2 cellular contexts compared by ENCODE assay signal in the genomic region with DNA sequence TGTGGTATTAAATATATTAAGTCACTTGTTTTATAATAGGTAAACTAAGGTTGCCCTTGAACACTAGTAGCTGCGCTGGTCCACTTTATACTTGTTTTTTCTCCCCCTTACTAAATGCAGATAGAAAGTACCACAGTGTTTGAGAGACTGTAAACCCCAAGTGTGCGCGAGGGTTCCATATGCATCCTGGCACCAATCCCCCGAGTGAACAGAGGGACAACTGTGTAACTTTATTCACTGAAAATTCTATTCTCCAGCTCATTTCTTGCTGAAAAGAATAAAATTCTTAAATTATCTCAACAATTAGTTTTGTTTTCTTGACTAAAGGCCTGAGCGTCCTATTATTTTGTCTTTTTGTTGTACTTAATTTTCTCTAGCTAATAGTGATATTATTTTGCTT.
TF ChIP-seq lines count a peak whose summit lies in the region.

No MANE protein-coding gene starts in this region.

TF ChIP-seq in SK-N-SH, 30 proteins besides CTCF, POLR2A, EP300 and RAD21:
- TF ChIP-seq GATA2 (CRISPR knock-in tag; IDR thresholded peaks at IDR 0.05) = no peak
- TF ChIP-seq MEF2A (IDR thresholded peaks at IDR 0.05; ENCODE audit: borderline replicate concordance, low read depth) = no peak
- TF ChIP-seq NRF1 (IDR thresholded peaks at IDR 0.05; ENCODE audit: low read depth, low read length) = no peak
TF ChIP-seq in SK-N-SH: peak in this region for 0.

TF ChIP-seq in SK-N-SH treated with all-trans-retinoic acid at 6 μM for 48 hours, 23 proteins besides CTCF, POLR2A, EP300 and RAD21 (continued from another document):
- TF ChIP-seq ZC3H10 (CRISPR knock-in tag; IDR thresholded peaks at IDR 0.05) (no peak), RARB (CRISPR knock-in tag; IDR thresholded peaks at IDR 0.05) (no peak), SNAI2 (CRISPR knock-in tag; IDR thresholded peaks at IDR 0.05) (no peak), PPARA (CRISPR knock-in tag; IDR thresholded peaks at IDR 0.05; ENCODE audit: borderline replicate concordance) (no peak)
TF ChIP-seq in SK-N-SH treated with all-trans-retinoic acid at 6 μM for 48 hours: peak in this region for 0.
